ENCODE assay signal across 15 cellular contexts in the genomic region with DNA sequence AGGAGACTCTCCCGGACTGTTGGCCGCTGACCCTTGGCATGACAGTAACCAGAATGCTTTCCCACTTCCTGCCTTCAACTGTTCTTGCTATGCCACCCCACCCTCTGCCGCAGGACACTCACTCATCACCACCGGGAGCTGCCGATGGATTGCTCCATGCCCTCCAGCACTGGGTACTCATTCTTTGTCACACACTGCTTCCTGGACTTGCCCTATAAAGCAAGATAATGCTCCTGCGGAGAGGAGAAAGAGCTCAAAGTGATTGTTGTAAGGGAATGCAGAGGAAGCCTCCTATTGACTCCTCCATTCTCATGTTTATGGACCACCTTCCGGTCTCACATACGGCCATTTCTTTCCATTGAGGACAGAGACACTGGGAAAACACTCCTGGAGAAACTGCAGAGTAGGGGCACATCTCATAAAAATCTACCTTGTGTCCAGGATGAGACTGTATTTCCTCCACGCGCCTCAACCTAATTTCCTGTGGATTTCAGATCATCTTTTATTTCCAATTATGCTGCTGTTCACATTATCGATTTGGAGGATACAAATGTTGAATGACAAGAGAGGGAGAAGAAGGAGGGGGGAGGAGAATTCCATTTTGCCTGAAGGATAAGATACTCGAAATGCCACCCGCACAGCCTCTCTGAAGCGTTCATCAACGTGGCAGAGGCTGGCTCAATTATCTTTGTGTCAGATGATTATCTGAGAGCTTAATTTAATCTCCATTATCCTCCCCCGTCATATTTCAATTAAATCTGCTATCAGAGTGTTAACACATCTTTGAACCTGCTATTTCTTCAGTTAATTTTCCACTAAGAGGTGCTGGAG.
A peak's percentile ranks its signal among the peaks of the same experiment; 100 is the strongest.
DNase-seq lines count a peak whose midpoint lies in the region; ATAC-seq and TF ChIP-seq lines count a peak whose summit lies in the region.
"Had no signal": no experiment of that assay in that cellular context is flagged by ENCODE, and none has a peak within 500 bp of the region (broad histone marks: within the 10 kb centered on the region; RNA-seq: fewer than 3 reads in every experiment).

No MANE protein-coding gene starts in this region.

- peak overlapping the region; percentile 60 for H3K27ac ChIP-seq in mammary epithelial cell (ENCODE audit: insufficient read depth, low read depth, low read length)
- H3K27ac ChIP-seq: C4-2B, vagina had no signal

- peak overlapping the region; percentile 71 for H3K4me2 ChIP-seq in mammary epithelial cell (ENCODE audit: insufficient read depth, low read depth, low read length)

- H3K27me3 ChIP-seq in mammary epithelial cell (ENCODE audit: insufficient read depth, low read length): no peaks in the 10 kb centered on the region
- H3K27me3 ChIP-seq: vagina had no signal

- H3K4me1 ChIP-seq in mammary epithelial cell (ENCODE audit: insufficient read depth, low read length): peaks cover 30% of the 10 kb centered on the region
- H3K4me1 ChIP-seq: vagina had no signal

- BruUV-seq in mammary epithelial cell (replicated peaks; lab: Mats Ljungman, UMichigan): TSS peak; percentile 94

- H3K9me3 ChIP-seq in mammary epithelial cell (replicated peaks; ENCODE audit: insufficient read depth, low read length): no peaks in the 10 kb centered on the region
- H3K9me3 ChIP-seq: vagina had no signal

- no peaks in the 10 kb centered on the region for H3K79me2 ChIP-seq in mammary epithelial cell (ENCODE audit: insufficient read depth, low read length)

- in situ Hi-C loops in mammary epithelial cell (cut with MboI; ENCODE audit: low sequenced_read_pairs in 2 of 2): no loop called here

- ATAC-seq in GM21576 (IDR thresholded peaks at IDR 0.05; ENCODE audit: unreplicated experiment) (no peak), HG03442 (IDR thresholded peaks at IDR 0.05; ENCODE audit: unreplicated experiment) (no peak)
- ATAC-seq: effector memory CD8-positive, alpha-beta T cell; K562 had no signal

- no peaks in the 10 kb centered on the region for H4K20me1 ChIP-seq in mammary epithelial cell (ENCODE audit: insufficient read depth, low read length)

- intact Hi-C loops in mammary epithelial cell (cut with micrococcal nuclease): loop anchor here (5.0 kb wide), 3 partner anchors 60 to 230 kb away; no protein-coding TSS in a partner anchor

- peak overlapping the region; percentile 14 for H3K9ac ChIP-seq in mammary epithelial cell (ENCODE audit: insufficient read depth, low read length)

- H2AFZ ChIP-seq in mammary epithelial cell (ENCODE audit: low read depth, low read length): peak overlapping the region; percentile 64

- CTCF ChIA-PET in mammary epithelial cell (lab: Charles Lee; ENCODE audit: low non-redundant PET): interaction anchor here (0.6 kb wide), 1 partner anchor 232 kb away, joined by 8 read pairs; no protein-coding TSS in a partner anchor

- peak overlapping the region in 2 of 3 experiments; percentile 7 to 24 for H3K4me3 ChIP-seq in mammary epithelial cell (replicated peaks in 1 of 3; ENCODE audit: insufficient read depth in 1 of 3, low read depth in 2 of 3, low read length in 3 of 3)
- H3K4me3 ChIP-seq: K562, vagina had no signal

- dilution Hi-C loops in mammary epithelial cell (cut with HindIII; ENCODE audit: low sequenced_read_pairs): no loop called here

- peak; percentile 72 for DNase-seq in AG20443 (ENCODE audit: low spot score)
- DNase-seq in HT1080 (ENCODE audit: low read depth): peak; percentile 88
- peak; percentile 89 for DNase-seq in mammary epithelial cell
- DNase-seq in kidney tubule cell (ENCODE audit: low spot score): peak; percentile 81
- no peak for DNase-seq in NCI-H510A treated with DMSO at 0.1 percent for 48 hours (lab: John Stamatoyannopoulos, UW)
- DNase-seq in cerebellar nuclear complex (lab: John Stamatoyannopoulos, UW): no peak
- DNase-seq: activated CD8-positive, alpha-beta memory T cell treated with anti-CD3 and anti-CD28 coated beads, Interleukin-2, amount 50 U/mL, for 48 hours; aorta; effector memory CD8-positive, alpha-beta T cell; immature natural killer cell had no signal

- 19% methylated on average over 12 of the region's 16 CpGs for WGBS in mammary epithelial cell (ENCODE audit: low coverage, missing lambda C conversion rate)

- no peak for TF ChIP-seq CTCF in mammary epithelial cell (conservative IDR thresholded peaks at IDR 0.05 in 1 of 2, IDR thresholded peaks at IDR 0.05 in 1 of 2; ENCODE audit: extremely low read depth in 1 of 2, insufficient read depth in 1 of 2, low read depth in 1 of 2, low read length in 2 of 2)

- H3K36me3 ChIP-seq in mammary epithelial cell (ENCODE audit: insufficient read depth, low read length): no peaks in the 10 kb centered on the region
- H3K36me3 ChIP-seq: vagina had no signal

Comparison
In these comparisons a context has a peak if more than half of its experiments do, and no peak if none do; other contexts are left out.
1. DNase-seq: peak in AG20443 (single experiment), HT1080 (single experiment), mammary epithelial cell (single experiment) and kidney tubule cell (single experiment); none in NCI-H510A treated with DMSO at 0.1 percent for 48 hours (single experiment) and cerebellar nuclear complex (0 of 2).